ENCODE assay signal across 1 cellular context in the genomic region with DNA sequence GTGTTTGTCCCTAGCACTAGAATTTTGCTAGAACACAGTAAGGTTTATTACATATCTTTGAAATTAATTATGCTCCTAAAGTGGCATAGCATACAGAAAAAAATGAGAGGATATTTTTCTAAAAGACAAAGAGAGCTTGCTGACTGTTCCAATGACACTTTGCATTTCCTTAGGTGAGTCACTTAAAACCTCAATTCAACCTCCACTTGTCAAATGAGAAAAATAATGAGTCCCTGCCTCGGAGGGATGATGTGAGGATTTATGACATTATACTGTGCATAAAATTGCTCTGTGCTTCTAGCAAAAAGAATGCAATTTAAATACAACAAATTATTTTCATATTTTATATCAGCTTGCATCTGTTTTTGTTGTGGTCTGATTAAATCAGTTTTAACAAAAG.
TF ChIP-seq lines count a peak whose summit lies in the region.

No MANE protein-coding gene starts in this region.

TF ChIP-seq in GM23338, 12 proteins besides CTCF, POLR2A, EP300 and RAD21 (continued from another document):
- TF ChIP-seq, protein P1, sequence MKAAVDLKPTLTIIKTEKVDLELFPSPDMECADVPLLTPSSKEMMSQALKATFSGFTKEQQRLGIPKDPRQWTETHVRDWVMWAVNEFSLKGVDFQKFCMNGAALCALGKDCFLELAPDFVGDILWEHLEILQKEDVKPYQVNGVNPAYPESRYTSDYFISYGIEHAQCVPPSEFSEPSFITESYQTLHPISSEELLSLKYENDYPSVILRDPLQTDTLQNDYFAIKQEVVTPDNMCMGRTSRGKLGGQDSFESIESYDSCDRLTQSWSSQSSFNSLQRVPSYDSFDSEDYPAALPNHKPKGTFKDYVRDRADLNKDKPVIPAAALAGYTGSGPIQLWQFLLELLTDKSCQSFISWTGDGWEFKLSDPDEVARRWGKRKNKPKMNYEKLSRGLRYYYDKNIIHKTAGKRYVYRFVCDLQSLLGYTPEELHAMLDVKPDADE (IDR thresholded peaks at IDR 0.05) = no peak
- TF ChIP-seq STAT1 (IDR thresholded peaks at IDR 0.05; ENCODE audit: unreplicated experiment) (no peak), ZNF114 (CRISPR knock-in tag; IDR thresholded peaks at IDR 0.05) (no peak)
- TF ChIP-seq, protein P2, sequence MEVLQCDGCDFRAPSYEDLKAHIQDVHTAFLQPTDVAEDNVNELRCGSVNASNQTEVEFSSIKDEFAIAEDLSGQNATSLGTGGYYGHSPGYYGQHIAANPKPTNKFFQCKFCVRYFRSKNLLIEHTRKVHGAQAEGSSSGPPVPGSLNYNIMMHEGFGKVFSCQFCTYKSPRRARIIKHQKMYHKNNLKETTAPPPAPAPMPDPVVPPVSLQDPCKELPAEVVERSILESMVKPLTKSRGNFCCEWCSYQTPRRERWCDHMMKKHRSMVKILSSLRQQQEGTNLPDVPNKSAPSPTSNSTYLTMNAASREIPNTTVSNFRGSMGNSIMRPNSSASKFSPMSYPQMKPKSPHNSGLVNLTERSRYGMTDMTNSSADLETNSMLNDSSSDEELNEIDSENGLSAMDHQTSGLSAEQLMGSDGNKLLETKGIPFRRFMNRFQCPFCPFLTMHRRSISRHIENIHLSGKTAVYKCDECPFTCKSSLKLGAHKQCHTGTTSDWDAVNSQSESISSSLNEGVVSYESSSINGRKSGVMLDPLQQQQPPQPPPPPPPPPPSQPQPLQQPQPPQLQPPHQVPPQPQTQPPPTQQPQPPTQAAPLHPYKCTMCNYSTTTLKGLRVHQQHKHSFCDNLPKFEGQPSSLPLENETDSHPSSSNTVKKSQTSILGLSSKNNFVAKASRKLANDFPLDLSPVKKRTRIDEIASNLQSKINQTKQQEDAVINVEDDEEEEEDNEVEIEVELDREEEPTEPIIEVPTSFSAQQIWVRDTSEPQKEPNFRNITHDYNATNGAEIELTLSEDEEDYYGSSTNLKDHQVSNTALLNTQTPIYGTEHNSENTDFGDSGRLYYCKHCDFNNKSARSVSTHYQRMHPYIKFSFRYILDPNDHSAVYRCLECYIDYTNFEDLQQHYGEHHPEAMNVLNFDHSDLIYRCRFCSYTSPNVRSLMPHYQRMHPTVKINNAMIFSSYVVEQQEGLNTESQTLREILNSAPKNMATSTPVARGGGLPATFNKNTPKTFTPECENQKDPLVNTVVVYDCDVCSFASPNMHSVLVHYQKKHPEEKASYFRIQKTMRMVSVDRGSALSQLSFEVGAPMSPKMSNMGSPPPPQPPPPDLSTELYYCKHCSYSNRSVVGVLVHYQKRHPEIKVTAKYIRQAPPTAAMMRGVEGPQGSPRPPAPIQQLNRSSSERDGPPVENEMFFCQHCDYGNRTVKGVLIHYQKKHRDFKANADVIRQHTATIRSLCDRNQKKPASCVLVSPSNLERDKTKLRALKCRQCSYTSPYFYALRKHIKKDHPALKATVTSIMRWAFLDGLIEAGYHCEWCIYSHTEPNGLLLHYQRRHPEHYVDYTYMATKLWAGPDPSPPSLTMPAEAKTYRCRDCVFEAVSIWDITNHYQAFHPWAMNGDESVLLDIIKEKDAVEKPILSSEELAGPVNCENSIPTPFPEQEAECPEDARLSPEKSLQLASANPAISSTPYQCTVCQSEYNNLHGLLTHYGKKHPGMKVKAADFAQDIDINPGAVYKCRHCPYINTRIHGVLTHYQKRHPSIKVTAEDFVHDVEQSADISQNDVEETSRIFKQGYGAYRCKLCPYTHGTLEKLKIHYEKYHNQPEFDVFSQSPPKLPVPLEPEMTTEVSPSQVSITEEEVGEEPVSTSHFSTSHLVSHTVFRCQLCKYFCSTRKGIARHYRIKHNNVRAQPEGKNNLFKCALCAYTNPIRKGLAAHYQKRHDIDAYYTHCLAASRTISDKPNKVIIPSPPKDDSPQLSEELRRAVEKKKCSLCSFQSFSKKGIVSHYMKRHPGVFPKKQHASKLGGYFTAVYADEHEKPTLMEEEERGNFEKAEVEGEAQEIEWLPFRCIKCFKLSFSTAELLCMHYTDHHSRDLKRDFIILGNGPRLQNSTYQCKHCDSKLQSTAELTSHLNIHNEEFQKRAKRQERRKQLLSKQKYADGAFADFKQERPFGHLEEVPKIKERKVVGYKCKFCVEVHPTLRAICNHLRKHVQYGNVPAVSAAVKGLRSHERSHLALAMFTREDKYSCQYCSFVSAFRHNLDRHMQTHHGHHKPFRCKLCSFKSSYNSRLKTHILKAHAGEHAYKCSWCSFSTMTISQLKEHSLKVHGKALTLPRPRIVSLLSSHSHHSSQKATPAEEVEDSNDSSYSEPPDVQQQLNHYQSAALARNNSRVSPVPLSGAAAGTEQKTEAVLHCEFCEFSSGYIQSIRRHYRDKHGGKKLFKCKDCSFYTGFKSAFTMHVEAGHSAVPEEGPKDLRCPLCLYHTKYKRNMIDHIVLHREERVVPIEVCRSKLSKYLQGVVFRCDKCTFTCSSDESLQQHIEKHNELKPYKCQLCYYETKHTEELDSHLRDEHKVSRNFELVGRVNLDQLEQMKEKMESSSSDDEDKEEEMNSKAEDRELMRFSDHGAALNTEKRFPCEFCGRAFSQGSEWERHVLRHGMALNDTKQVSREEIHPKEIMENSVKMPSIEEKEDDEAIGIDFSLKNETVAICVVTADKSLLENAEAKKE (CRISPR knock-in tag; IDR thresholded peaks at IDR 0.05) = no peak
TF ChIP-seq in GM23338: peak in this region for 0.
